In the genomic region with DNA sequence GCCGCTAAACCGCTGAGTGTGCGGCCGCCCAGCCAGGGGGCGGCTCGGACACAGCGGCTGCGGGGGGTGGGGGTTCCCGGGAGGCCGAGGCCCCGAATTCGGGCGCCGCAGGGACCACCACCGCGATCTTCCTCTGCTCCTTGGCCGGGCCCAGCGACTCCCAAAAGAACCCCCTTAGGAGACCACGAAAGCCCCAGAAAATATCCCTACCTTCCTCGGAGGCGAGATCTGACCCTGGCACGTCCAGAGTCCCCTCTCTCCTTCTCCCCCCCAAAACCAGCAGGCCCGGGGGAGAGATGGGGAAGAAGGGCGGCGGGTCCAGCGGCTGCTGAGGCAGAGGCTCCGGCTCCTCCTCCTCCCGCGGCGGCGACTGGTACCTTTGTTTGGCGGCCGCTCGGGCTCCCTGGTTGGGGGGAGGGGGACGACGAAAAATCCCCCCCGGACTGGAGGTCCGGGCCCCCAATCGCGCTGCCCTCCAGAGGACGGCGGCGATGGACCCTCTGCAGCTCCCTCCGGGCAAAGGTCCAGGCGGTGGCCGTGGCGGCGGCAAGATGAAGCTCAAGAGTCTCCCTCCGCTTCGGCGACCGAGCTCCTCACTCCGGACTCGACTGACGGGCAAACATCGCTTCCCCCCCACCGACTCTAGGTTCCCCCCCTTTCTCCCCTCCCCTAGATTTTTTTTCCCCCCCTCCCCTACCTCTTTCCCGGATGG, we compare ENCODE assay signal across 8 cellular contexts. TPM values are rescaled to one million over a fixed set of nuclear protein-coding genes. Genes with fewer than 3 reads are reported as not detected.
A peak's percentile ranks its signal among the peaks of the same experiment; 100 is the strongest.
DNase-seq lines count a peak whose midpoint lies in the region; ATAC-seq and TF ChIP-seq lines count a peak whose summit lies in the region.

A gene with protein sequence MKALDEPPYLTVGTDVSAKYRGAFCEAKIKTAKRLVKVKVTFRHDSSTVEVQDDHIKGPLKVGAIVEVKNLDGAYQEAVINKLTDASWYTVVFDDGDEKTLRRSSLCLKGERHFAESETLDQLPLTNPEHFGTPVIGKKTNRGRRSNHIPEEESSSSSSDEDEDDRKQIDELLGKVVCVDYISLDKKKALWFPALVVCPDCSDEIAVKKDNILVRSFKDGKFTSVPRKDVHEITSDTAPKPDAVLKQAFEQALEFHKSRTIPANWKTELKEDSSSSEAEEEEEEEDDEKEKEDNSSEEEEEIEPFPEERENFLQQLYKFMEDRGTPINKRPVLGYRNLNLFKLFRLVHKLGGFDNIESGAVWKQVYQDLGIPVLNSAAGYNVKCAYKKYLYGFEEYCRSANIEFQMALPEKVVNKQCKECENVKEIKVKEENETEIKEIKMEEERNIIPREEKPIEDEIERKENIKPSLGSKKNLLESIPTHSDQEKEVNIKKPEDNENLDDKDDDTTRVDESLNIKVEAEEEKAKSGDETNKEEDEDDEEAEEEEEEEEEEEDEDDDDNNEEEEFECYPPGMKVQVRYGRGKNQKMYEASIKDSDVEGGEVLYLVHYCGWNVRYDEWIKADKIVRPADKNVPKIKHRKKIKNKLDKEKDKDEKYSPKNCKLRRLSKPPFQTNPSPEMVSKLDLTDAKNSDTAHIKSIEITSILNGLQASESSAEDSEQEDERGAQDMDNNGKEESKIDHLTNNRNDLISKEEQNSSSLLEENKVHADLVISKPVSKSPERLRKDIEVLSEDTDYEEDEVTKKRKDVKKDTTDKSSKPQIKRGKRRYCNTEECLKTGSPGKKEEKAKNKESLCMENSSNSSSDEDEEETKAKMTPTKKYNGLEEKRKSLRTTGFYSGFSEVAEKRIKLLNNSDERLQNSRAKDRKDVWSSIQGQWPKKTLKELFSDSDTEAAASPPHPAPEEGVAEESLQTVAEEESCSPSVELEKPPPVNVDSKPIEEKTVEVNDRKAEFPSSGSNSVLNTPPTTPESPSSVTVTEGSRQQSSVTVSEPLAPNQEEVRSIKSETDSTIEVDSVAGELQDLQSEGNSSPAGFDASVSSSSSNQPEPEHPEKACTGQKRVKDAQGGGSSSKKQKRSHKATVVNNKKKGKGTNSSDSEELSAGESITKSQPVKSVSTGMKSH (N-terminal part only) (minus strand): TSS at position 621 of the 712 bp plus-strand sequence. CDS start 1,260 bp downstream, outside the sequence.

- TF ChIP-seq RAD21 in SK-N-SH (IDR thresholded peaks at IDR 0.05; ENCODE audit: low read length), result no peak

- no peaks in the 10 kb centered on the region for H3K27me3 ChIP-seq in SK-N-SH (ENCODE audit: insufficient read depth)
- H3K27me3 ChIP-seq in stomach smooth muscle (ENCODE audit: control insufficient read depth in 1 of 2, insufficient read depth in 2 of 2, low read length in 2 of 2), result no peaks in the 10 kb centered on the region

- H3K36me3 ChIP-seq in SK-N-SH (replicated peaks in 1 of 2; ENCODE audit: control insufficient read depth in 1 of 2, insufficient read depth in 2 of 2, low read length in 1 of 2) (peaks cover 14 to 33% of the 10 kb centered on the region in 2 experiments), stomach smooth muscle (ENCODE audit: control insufficient read depth in 2 of 2, insufficient read depth in 2 of 2, low read length in 2 of 2) (no peaks in the 10 kb centered on the region)

- H3K4me1 ChIP-seq in SK-N-SH (ENCODE audit: control insufficient read depth in 1 of 2, insufficient read depth in 2 of 2, low read depth in 1 of 2, low read length in 1 of 2) (peaks cover 13 to 28% of the 10 kb centered on the region in 2 experiments; a peak in 3 of 4 replicates), stomach smooth muscle (ENCODE audit: control insufficient read depth, insufficient read depth, low read length) (peaks cover 22% of the 10 kb centered on the region)

- peaks cover 19% of the 10 kb centered on the region for H3F3A ChIP-seq in SK-N-SH (replicated peaks; ENCODE audit: insufficient read depth)

- H3K9me2 ChIP-seq in SK-N-SH, result no peaks in the 10 kb centered on the region

- peak within 1 kb of the TSS; percentile 92 for H3K4me3 ChIP-seq in AG09309 (ENCODE audit: control insufficient read depth, low read depth, low read length)
- peak within 1 kb of the TSS; percentile 86 for H3K4me3 ChIP-seq in SK-N-SH (ENCODE audit: low read depth in 2 of 2, low read length in 1 of 2)
- peak within 1 kb of the TSS; percentile 93 to 99 for H3K4me3 ChIP-seq in stomach smooth muscle (ENCODE audit: low read length in 2 of 2)

- no peak for TF ChIP-seq EP300 in SK-N-SH (IDR thresholded peaks at IDR 0.05; ENCODE audit: borderline replicate concordance in 1 of 2, low read depth in 1 of 2, low read length in 1 of 2)

- POLR2A ChIA-PET in SK-N-SH (lab: Yijun Ruan, JAX), result interaction anchor here (1.3 to 1.8 kb wide), 2 partner anchors 40 to 87 kb away, joined by 5 to 6 read pairs; a partner anchor contains a TSS

- under 1% methylated on average over 24 of the region's 58 CpGs for whole genome bisulfite sequencing in SK-N-SH (ENCODE audit: low lambda C conversion rate)

- peaks cover 87% of the 10 kb centered on the region for H3K79me2 ChIP-seq in SK-N-SH (ENCODE audit: insufficient read depth)

- CTCF ChIA-PET in SK-N-SH (lab: Yijun Ruan, JAX), result interaction anchor here (1.4 to 5.9 kb wide), 4 partner anchors 64 to 88 kb away, joined by 3 to 34 read pairs (median 19); no protein-coding TSS in a partner anchor

- H2AFZ ChIP-seq in SK-N-SH (ENCODE audit: low read depth), result peak within 1 kb of the TSS; percentile 80

- no peak for DNase-seq in AG09309 (ENCODE audit: low read depth)
- peak; percentile 95 for DNase-seq in SK-N-SH
- no peak for DNase-seq in dermis blood vessel endothelial cell
- no peak for DNase-seq in lung microvascular endothelial cell (ENCODE audit: low read depth in 2 of 2)
- no peak for DNase-seq in medulla oblongata (ENCODE audit: extremely low spot score)

- H4K20me1 ChIP-seq in SK-N-SH (ENCODE audit: insufficient read depth), result peaks cover 65% of the 10 kb centered on the region

- H3K27ac ChIP-seq in SK-N-SH (ENCODE audit: low read depth in 2 of 2, low read length in 1 of 2) (peak within 1 kb of the TSS; percentile 96 to 99), stomach smooth muscle (ENCODE audit: low read length) (peak within 1 kb of the TSS; percentile 91)

- peak within 1 kb of the TSS; percentile 94 for H3K4me2 ChIP-seq in SK-N-SH

- TF ChIP-seq CTCF in AG09309 (IDR thresholded peaks at IDR 0.05; ENCODE audit: control insufficient read depth, insufficient read depth, low read depth, low read length, missing control alignments) (no peak), SK-N-SH (IDR thresholded peaks at IDR 0.05) (no peak)

- ATAC-seq in GM18907 (IDR thresholded peaks at IDR 0.05; ENCODE audit: unreplicated experiment), result peak; percentile 16
- ATAC-seq in HG03159 (IDR thresholded peaks at IDR 0.05; ENCODE audit: unreplicated experiment), result peak; percentile 4

- H3K9ac ChIP-seq in SK-N-SH, result peak within 1 kb of the TSS; percentile 91
- H3K9ac ChIP-seq in stomach smooth muscle (ENCODE audit: low read length in 2 of 2), result peak within 1 kb of the TSS; percentile 91 to 95

- H3K9me3 ChIP-seq in SK-N-SH (no peaks in the 10 kb centered on the region), stomach smooth muscle (ENCODE audit: control insufficient read depth in 2 of 2, low read length in 2 of 2) (no peaks in the 10 kb centered on the region)

TF ChIP-seq in SK-N-SH, 30 proteins besides CTCF, POLR2A, EP300 and RAD21 (continues in another document):
- TF ChIP-seq RCOR1 (IDR thresholded peaks at IDR 0.05; ENCODE audit: low read length) (no peak), FOSL2 (IDR thresholded peaks at IDR 0.05; ENCODE audit: borderline replicate concordance, low read depth) (no peak), ELF1 (IDR thresholded peaks at IDR 0.05) (peak; percentile 26; the same call in 1 of the 2 replicates), NRF1 (IDR thresholded peaks at IDR 0.05; ENCODE audit: low read depth, low read length) (no peak), TEAD4 (IDR thresholded peaks at IDR 0.05; ENCODE audit: borderline replicate concordance, insufficient read depth) (no peak), MEF2A (IDR thresholded peaks at IDR 0.05; ENCODE audit: borderline replicate concordance, low read depth) (no peak), JUND (IDR thresholded peaks at IDR 0.05) (no peak), FOXJ3 (CRISPR knock-in tag; IDR thresholded peaks at IDR 0.05) (no peak), YY1 (IDR thresholded peaks at IDR 0.05; ENCODE audit: low read depth) (no peak)
- TF ChIP-seq, protein P1, sequence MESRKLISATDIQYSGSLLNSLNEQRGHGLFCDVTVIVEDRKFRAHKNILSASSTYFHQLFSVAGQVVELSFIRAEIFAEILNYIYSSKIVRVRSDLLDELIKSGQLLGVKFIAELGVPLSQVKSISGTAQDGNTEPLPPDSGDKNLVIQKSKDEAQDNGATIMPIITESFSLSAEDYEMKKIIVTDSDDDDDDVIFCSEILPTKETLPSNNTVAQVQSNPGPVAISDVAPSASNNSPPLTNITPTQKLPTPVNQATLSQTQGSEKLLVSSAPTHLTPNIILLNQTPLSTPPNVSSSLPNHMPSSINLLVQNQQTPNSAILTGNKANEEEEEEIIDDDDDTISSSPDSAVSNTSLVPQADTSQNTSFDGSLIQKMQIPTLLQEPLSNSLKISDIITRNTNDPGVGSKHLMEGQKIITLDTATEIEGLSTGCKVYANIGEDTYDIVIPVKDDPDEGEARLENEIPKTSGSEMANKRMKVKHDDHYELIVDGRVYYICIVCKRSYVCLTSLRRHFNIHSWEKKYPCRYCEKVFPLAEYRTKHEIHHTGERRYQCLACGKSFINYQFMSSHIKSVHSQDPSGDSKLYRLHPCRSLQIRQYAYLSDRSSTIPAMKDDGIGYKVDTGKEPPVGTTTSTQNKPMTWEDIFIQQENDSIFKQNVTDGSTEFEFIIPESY (IDR thresholded peaks at IDR 0.05; ENCODE audit: borderline replicate concordance, low read depth), result no peak
- TF ChIP-seq, protein P2, sequence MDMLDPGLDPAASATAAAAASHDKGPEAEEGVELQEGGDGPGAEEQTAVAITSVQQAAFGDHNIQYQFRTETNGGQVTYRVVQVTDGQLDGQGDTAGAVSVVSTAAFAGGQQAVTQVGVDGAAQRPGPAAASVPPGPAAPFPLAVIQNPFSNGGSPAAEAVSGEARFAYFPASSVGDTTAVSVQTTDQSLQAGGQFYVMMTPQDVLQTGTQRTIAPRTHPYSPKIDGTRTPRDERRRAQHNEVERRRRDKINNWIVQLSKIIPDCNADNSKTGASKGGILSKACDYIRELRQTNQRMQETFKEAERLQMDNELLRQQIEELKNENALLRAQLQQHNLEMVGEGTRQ (IDR thresholded peaks at IDR 0.05; ENCODE audit: borderline replicate concordance, low read depth, low read length), result no peak

RNA-seq across cellular contexts. Expression of the gene that starts here (rescaled TPM):
- polyA plus RNA-seq in SK-N-SH (2012; rRNA removed), result 4.4 and 5.6 TPM in 2 replicates
- polyA plus RNA-seq in SK-N-SH (2012; cell fraction: cytosol; rRNA removed), result 6.0 and 6.9 TPM in 2 replicates
- polyA plus RNA-seq in SK-N-SH (2012; cell fraction: nucleus; rRNA removed), result 9.3 and 14.3 TPM in 2 replicates
- total RNA-seq in dermis blood vessel endothelial cell (62.0 and 67.9 TPM in 2 replicates), lung microvascular endothelial cell (30.1 and 43.8 TPM in 2 replicates)
